ENCODE assay signal across 20 cellular contexts in the genomic region with DNA sequence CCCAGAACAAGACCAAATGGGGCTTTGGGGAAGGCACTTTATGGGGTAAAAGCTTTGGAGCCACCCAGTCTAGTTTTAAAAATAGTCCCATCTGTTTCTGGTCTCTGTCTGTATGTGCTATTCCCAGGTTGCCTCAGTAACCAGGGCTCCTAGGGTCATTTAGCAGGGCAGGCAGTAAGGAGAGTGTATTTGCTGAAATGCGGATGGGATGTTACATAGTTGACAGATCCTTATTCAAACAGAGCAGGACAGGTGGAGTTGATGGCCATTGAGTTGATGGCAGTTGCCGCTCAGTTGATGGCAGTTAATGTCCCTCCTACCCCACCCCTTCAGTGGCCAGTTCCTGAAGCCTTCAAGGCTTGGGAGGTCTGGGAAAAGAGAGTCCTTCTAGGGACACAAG. TPM values are rescaled to one million over a fixed set of nuclear protein-coding genes. Genes with fewer than 3 reads are reported as not detected.
DNase-seq lines count a peak whose midpoint lies in the region; ATAC-seq and TF ChIP-seq lines count a peak whose summit lies in the region.
"Had no signal": no experiment of that assay in that cellular context is flagged by ENCODE, and none has a peak within 500 bp of the region (broad histone marks: within the 10 kb centered on the region; RNA-seq: fewer than 3 reads in every experiment).

No MANE protein-coding gene starts in this region.

- TF ChIP-seq CTCF in endothelial cell (IDR thresholded peaks at IDR 0.05; ENCODE audit: unreplicated experiment) (no peak), neutrophil (IDR thresholded peaks at IDR 0.05) (no peak), WTC11 (IDR thresholded peaks at IDR 0.05) (no peak)

- DNase-seq in NCI-H2029 (lab: John Stamatoyannopoulos, UW), result peak; percentile 50
- no peak for DNase-seq in NCI-H2029 treated with DMSO at 0.1 percent for 48 hours (lab: John Stamatoyannopoulos, UW)
- peak; percentile 61 for DNase-seq in NCI-H146 treated with DMSO at 0.1 percent for 48 hours (lab: John Stamatoyannopoulos, UW; ENCODE audit: unreplicated experiment)
- no peak for DNase-seq in endothelial cell (ENCODE audit: low spot score)
- DNase-seq in amygdala (lab: John Stamatoyannopoulos, UW), result no peak
- DNase-seq in WTC11 (ENCODE audit: low spot score), result no peak
- DNase-seq: activated gamma-delta T cell; C1 segment of cervical spinal cord; glutamatergic neuron; IMR-90; NCI-H2171 treated with DMSO at 0.1 percent for 48 hours; stimulated activated CD4-positive, alpha-beta T cell treated with anti-CD3 and anti-CD28 coated beads, Interleukin-12 subunit alpha, Interleukin-12 subunit beta, amount 100 ng/mL, for 4 hours; T-helper 1 cell; uterus had no signal

- ATAC-seq in WTC11 (no peak), GM18909 (IDR thresholded peaks at IDR 0.05; ENCODE audit: poor library complexity, unreplicated experiment) (no peak)

- peaks cover 63% of the 10 kb centered on the region for H3K4me1 Mint-ChIP-seq in endothelial cell (ENCODE audit: unreplicated experiment)
- peaks cover 35% of the 10 kb centered on the region for H3K4me1 Mint-ChIP-seq in WTC11

- H3K9me3 ChIP-seq in neutrophil, result no peaks in the 10 kb centered on the region
- H3K9me3 ChIP-seq: ascending aorta, uterus had no signal

- H3K4me1 ChIP-seq in neutrophil (ENCODE audit: control insufficient read depth in 1 of 2, insufficient read depth in 1 of 2, low read depth in 1 of 2, low read length in 1 of 2), result peaks cover 56 to 60% of the 10 kb centered on the region in 2 experiments

- H3K9me3 Mint-ChIP-seq in endothelial cell (ENCODE audit: unreplicated experiment) (no peaks in the 10 kb centered on the region), WTC11 (no peaks in the 10 kb centered on the region)
- H3K9me3 Mint-ChIP-seq: mesothelial cell of epicardium; stimulated activated naive CD8-positive, alpha-beta T cell treated with anti-CD3 and anti-CD28 coated beads, Interleukin-15, Interleukin-2, amounts not matched to agents 100 ng/mL and 50 ng/mL, for 24 hours had no signal

- H3K4me3 ChIP-seq in neutrophil (ENCODE audit: low read depth in 1 of 2, low read length in 1 of 2), result no peak overlapping the region
- H3K4me3 ChIP-seq: ascending aorta, uterus had no signal

- H3K4me3 Mint-ChIP-seq in endothelial cell (ENCODE audit: unreplicated experiment) (peak overlapping the region; percentile 12), WTC11 (no peak overlapping the region)
- H3K4me3 Mint-ChIP-seq: mesothelial cell of epicardium; stimulated activated naive CD8-positive, alpha-beta T cell treated with anti-CD3 and anti-CD28 coated beads, Interleukin-15, Interleukin-2, amounts not matched to agents 100 ng/mL and 50 ng/mL, for 24 hours had no signal

- H3K27ac ChIP-seq in neutrophil, result peak overlapping the region; percentile 36
- H3K27ac ChIP-seq: ascending aorta, parathyroid adenoma had no signal

- H3K27ac Mint-ChIP-seq in endothelial cell (ENCODE audit: unreplicated experiment), result peak overlapping the region; percentile 4
- no peak overlapping the region for H3K27ac Mint-ChIP-seq in WTC11
- H3K27ac Mint-ChIP-seq: mesothelial cell of epicardium; stimulated activated naive CD8-positive, alpha-beta T cell treated with anti-CD3 and anti-CD28 coated beads, Interleukin-15, Interleukin-2, amounts not matched to agents 100 ng/mL and 50 ng/mL, for 24 hours had no signal

- no peaks in the 10 kb centered on the region for H3K27me3 ChIP-seq in neutrophil
- H3K27me3 ChIP-seq: ascending aorta, uterus had no signal

- H3K36me3 Mint-ChIP-seq in endothelial cell (ENCODE audit: low read depth, unreplicated experiment) (peaks cover 39% of the 10 kb centered on the region), WTC11 (peaks cover 18% of the 10 kb centered on the region)

- peaks cover 23% of the 10 kb centered on the region for H3K36me3 ChIP-seq in neutrophil
- H3K36me3 ChIP-seq: uterus had no signal

- POLR2A ChIA-PET in WTC11 (lab: Charles Lee), result no interaction called here

- CTCF ChIA-PET in WTC11 (lab: Charles Lee), result no interaction called here

- peaks cover 16% of the 10 kb centered on the region for H3K27me3 Mint-ChIP-seq in endothelial cell (ENCODE audit: unreplicated experiment)
- no peaks in the 10 kb centered on the region for H3K27me3 Mint-ChIP-seq in WTC11 (ENCODE audit: low read depth)
- H3K27me3 Mint-ChIP-seq: stimulated activated naive CD8-positive, alpha-beta T cell treated with anti-CD3 and anti-CD28 coated beads, Interleukin-15, Interleukin-2, amounts not matched to agents 100 ng/mL and 50 ng/mL, for 24 hours had no signal

TF ChIP-seq in WTC11, 78 proteins besides CTCF, POLR2A, EP300 and RAD21:
- TF ChIP-seq, protein P1, sequence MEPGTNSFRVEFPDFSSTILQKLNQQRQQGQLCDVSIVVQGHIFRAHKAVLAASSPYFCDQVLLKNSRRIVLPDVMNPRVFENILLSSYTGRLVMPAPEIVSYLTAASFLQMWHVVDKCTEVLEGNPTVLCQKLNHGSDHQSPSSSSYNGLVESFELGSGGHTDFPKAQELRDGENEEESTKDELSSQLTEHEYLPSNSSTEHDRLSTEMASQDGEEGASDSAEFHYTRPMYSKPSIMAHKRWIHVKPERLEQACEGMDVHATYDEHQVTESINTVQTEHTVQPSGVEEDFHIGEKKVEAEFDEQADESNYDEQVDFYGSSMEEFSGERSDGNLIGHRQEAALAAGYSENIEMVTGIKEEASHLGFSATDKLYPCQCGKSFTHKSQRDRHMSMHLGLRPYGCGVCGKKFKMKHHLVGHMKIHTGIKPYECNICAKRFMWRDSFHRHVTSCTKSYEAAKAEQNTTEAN (CRISPR knock-in tag; IDR thresholded peaks at IDR 0.05), result no peak
- TF ChIP-seq, protein P2, sequence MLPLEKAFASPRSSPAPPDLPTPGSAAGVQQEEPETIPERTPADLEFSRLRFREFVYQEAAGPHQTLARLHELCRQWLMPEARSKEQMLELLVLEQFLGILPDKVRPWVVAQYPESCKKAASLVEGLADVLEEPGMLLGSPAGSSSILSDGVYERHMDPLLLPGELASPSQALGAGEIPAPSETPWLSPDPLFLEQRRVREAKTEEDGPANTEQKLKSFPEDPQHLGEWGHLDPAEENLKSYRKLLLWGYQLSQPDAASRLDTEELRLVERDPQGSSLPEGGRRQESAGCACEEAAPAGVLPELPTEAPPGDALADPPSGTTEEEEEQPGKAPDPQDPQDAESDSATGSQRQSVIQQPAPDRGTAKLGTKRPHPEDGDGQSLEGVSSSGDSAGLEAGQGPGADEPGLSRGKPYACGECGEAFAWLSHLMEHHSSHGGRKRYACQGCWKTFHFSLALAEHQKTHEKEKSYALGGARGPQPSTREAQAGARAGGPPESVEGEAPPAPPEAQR (CRISPR knock-in tag; IDR thresholded peaks at IDR 0.05), result no peak
- no peak for TF ChIP-seq CBFB (CRISPR knock-in tag; IDR thresholded peaks at IDR 0.05; ENCODE audit: low read depth)
- no peak for TF ChIP-seq SOX15 (CRISPR knock-in tag; IDR thresholded peaks at IDR 0.05)
- TF ChIP-seq, protein P3, sequence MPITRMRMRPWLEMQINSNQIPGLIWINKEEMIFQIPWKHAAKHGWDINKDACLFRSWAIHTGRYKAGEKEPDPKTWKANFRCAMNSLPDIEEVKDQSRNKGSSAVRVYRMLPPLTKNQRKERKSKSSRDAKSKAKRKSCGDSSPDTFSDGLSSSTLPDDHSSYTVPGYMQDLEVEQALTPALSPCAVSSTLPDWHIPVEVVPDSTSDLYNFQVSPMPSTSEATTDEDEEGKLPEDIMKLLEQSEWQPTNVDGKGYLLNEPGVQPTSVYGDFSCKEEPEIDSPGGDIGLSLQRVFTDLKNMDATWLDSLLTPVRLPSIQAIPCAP (CRISPR knock-in tag; IDR thresholded peaks at IDR 0.05), result no peak
- no peak for TF ChIP-seq TP53 (CRISPR knock-in tag; IDR thresholded peaks at IDR 0.05)
- TF ChIP-seq ZNF121 (CRISPR knock-in tag; IDR thresholded peaks at IDR 0.05), result no peak
- TF ChIP-seq, protein P4, sequence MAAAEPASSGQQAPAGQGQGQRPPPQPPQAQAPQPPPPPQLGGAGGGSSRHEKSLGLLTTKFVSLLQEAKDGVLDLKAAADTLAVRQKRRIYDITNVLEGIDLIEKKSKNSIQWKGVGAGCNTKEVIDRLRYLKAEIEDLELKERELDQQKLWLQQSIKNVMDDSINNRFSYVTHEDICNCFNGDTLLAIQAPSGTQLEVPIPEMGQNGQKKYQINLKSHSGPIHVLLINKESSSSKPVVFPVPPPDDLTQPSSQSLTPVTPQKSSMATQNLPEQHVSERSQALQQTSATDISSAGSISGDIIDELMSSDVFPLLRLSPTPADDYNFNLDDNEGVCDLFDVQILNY (CRISPR knock-in tag; IDR thresholded peaks at IDR 0.05), result no peak
- no peak for TF ChIP-seq EMX1 (CRISPR knock-in tag; IDR thresholded peaks at IDR 0.05)

RNA-seq across cellular contexts. Expression of a gene that starts 4.6 kb away (rescaled TPM):
- 10.4 TPM for total RNA-seq in endothelial cell (ENCODE audit: unreplicated experiment)
- total RNA-seq in WTC11 (2021), result 11.3 to 13.6 TPM (median 13.1 TPM) in 3 replicates

RNA-seq across cellular contexts. Expression of a gene that starts 5.4 kb away (rescaled TPM):
- total RNA-seq in endothelial cell (ENCODE audit: unreplicated experiment) (302 TPM), WTC11 (2021) (77.7 to 80.8 TPM (median 80.1 TPM) in 3 replicates)

RNA-seq across cellular contexts. Expression of a gene that starts 6.2 kb away (rescaled TPM):
- total RNA-seq in endothelial cell (ENCODE audit: unreplicated experiment) (3,242 TPM), WTC11 (2021) (4,004 to 4,366 TPM (median 4,314 TPM) in 3 replicates)

RNA-seq across cellular contexts. Expression of a gene that starts 18.3 kb away (rescaled TPM):
- 84.3 TPM for total RNA-seq in endothelial cell (ENCODE audit: unreplicated experiment)
- 198 to 249 TPM (median 199 TPM) in 3 replicates for total RNA-seq in WTC11 (2021)

RNA-seq across cellular contexts. Expression of a gene that starts 29.8 kb away (rescaled TPM):
- total RNA-seq in endothelial cell (ENCODE audit: unreplicated experiment), result 170 TPM
- total RNA-seq in WTC11 (2021), result 171 to 180 TPM (median 173 TPM) in 3 replicates

Comparison
In these comparisons a context has a peak if more than half of its experiments do, and no peak if none do; other contexts are left out.
1. DNase-seq: peak in NCI-H2029 (single experiment) and NCI-H146 treated with DMSO at 0.1 percent for 48 hours (single experiment); none in NCI-H2029 treated with DMSO at 0.1 percent for 48 hours (single experiment), endothelial cell (single experiment), amygdala (0 of 56) and WTC11 (single experiment).